ENCODE assay signal across 24 cellular contexts in genomic region chr6:1602356-1602713, GRCh38. TPM values are rescaled to one million over a fixed set of nuclear protein-coding genes. Genes with fewer than 3 reads are reported as not detected.
DNase-seq lines count a peak whose midpoint lies in the region; ATAC-seq and TF ChIP-seq lines count a peak whose summit lies in the region.
"Had no signal": no experiment of that assay in that cellular context is flagged by ENCODE, and none has a peak within 500 bp of the region (broad histone marks: within the 10 kb centered on the region; RNA-seq: fewer than 3 reads in every experiment).

No MANE protein-coding gene starts in this region.

- H3K36me3 Mint-ChIP-seq in type B pancreatic cell: no peaks in the 10 kb centered on the region
- H3K36me3 Mint-ChIP-seq: CD8-positive, alpha-beta memory T cell had no signal

- H2AFZ ChIP-seq in SK-N-SH (ENCODE audit: low read depth): no peak overlapping the region
- H2AFZ ChIP-seq: GM23338 had no signal

- H3K9ac ChIP-seq in SK-N-SH: no peak overlapping the region
- H3K9ac ChIP-seq: BLaER1 treated with 17β-estradiol and CSF1 and Interleukin-3, amounts not matched to agents 10 nM and 100 nM had no signal

- H4K20me1 ChIP-seq in SK-N-SH (ENCODE audit: insufficient read depth): no peaks in the 10 kb centered on the region

- no peaks in the 10 kb centered on the region for H3K9me3 ChIP-seq in SK-N-SH
- H3K9me3 ChIP-seq: BE2C; BLaER1 treated with 17β-estradiol and CSF1 and Interleukin-3, amounts not matched to agents 10 nM and 100 nM had no signal

- POLR2A ChIA-PET in SK-N-SH (lab: Yijun Ruan, JAX): no interaction called here

- H3K27ac ChIP-seq in SK-N-SH (ENCODE audit: low read depth in 2 of 2, low read length in 1 of 2): no peak overlapping the region
- peak overlapping the region; percentile 18 for H3K27ac ChIP-seq in layer of hippocampus (ENCODE audit: low read depth, low read length)
- H3K27ac ChIP-seq: 22Rv1; BLaER1 treated with 17β-estradiol and CSF1 and Interleukin-3, amounts not matched to agents 10 nM and 100 nM had no signal

- H3K27me3 ChIP-seq in SK-N-SH (ENCODE audit: insufficient read depth): no peaks in the 10 kb centered on the region
- peaks cover 33% of the 10 kb centered on the region for H3K27me3 ChIP-seq in layer of hippocampus (ENCODE audit: control insufficient read depth, insufficient read depth, low read length)

- TF ChIP-seq EP300 in SK-N-SH (IDR thresholded peaks at IDR 0.05; ENCODE audit: borderline replicate concordance in 1 of 2, low read depth in 1 of 2, low read length in 1 of 2): no peak

- H3K4me2 ChIP-seq in SK-N-SH: no peak overlapping the region
- H3K4me2 ChIP-seq: BLaER1 treated with 17β-estradiol and CSF1 and Interleukin-3, amounts not matched to agents 10 nM and 100 nM; GM23338 had no signal

- H3K9me3 Mint-ChIP-seq in type B pancreatic cell: no peaks in the 10 kb centered on the region
- H3K9me3 Mint-ChIP-seq: CD4-positive, alpha-beta T cell; H9; HFFc6 had no signal

- TF ChIP-seq CTCF in SK-N-SH (IDR thresholded peaks at IDR 0.05) (no peak), type B pancreatic cell (conservative IDR thresholded peaks at IDR 0.05) (no peak)

- H3K79me2 ChIP-seq in SK-N-SH (ENCODE audit: insufficient read depth): no peaks in the 10 kb centered on the region

- no peak overlapping the region for H3K4me3 ChIP-seq in SK-N-SH (ENCODE audit: low read depth in 2 of 2, low read length in 1 of 2)
- H3K4me3 ChIP-seq: BLaER1 treated with 17β-estradiol and CSF1 and Interleukin-3, amounts not matched to agents 10 nM and 100 nM; GM12878; GM23338 had no signal

- H3K9me2 ChIP-seq in SK-N-SH: no peaks in the 10 kb centered on the region

- H3K36me3 ChIP-seq in SK-N-SH (replicated peaks in 1 of 2; ENCODE audit: control insufficient read depth in 1 of 2, insufficient read depth in 2 of 2, low read length in 1 of 2): no peaks in the 10 kb centered on the region
- H3K36me3 ChIP-seq: BE2C; BLaER1 treated with 17β-estradiol and CSF1 and Interleukin-3, amounts not matched to agents 10 nM and 100 nM had no signal

- ATAC-seq in SK-N-SH treated with all-trans-retinoic acid at 6 μM for 48 hours (no peak), GM18858 (IDR thresholded peaks at IDR 0.05; ENCODE audit: unreplicated experiment) (no peak), sciatic nerve (no peak), HG03521 (IDR thresholded peaks at IDR 0.05; ENCODE audit: unreplicated experiment) (no peak)
- ATAC-seq: GM12878, GM23338, HCT116 had no signal

- no peak overlapping the region for H3K27ac Mint-ChIP-seq in type B pancreatic cell
- H3K27ac Mint-ChIP-seq: CD14-positive monocyte; CD4-positive, alpha-beta T cell; CD8-positive, alpha-beta memory T cell; GM23338; H9; HFFc6 had no signal

- peaks cover 0 to 6% of the 10 kb centered on the region in 2 experiments; a peak in 1 of 4 replicates for H3K4me1 ChIP-seq in SK-N-SH (ENCODE audit: control insufficient read depth in 1 of 2, insufficient read depth in 2 of 2, low read depth in 1 of 2, low read length in 1 of 2)

- 73% methylated on average over 2 of the region's 5 CpGs for WGBS in SK-N-SH (ENCODE audit: low lambda C conversion rate)

- H3K27me3 Mint-ChIP-seq in type B pancreatic cell: peaks cover 78% of the 10 kb centered on the region

- CTCF ChIA-PET in SK-N-SH (lab: Yijun Ruan, JAX): interaction anchor here (1.1 to 3.4 kb wide), 5 partner anchors 13 to 752 kb away, joined by 3 to 28 read pairs (median 7); no protein-coding TSS in a partner anchor

- H3K4me1 Mint-ChIP-seq in type B pancreatic cell (ENCODE audit: unreplicated experiment): peaks cover 29% of the 10 kb centered on the region

- H3K4me3 Mint-ChIP-seq in type B pancreatic cell: peak overlapping the region; percentile 20
- H3K4me3 Mint-ChIP-seq: CD4-positive, alpha-beta T cell; GM23338; H9; HFFc6 had no signal

- intact Hi-C loops in posterior vena cava (cut with DNase I): loop anchor here (5.0 to 10.0 kb wide), 5 partner anchors 500 to 1032 kb away; no protein-coding TSS in a partner anchor
- intact Hi-C loops in sciatic nerve (cut with DNase I): loop anchor here (5.0 kb wide), 4 partner anchors 505 to 1035 kb away; no protein-coding TSS in a partner anchor

- no peaks in the 10 kb centered on the region for H3F3A ChIP-seq in SK-N-SH (replicated peaks; ENCODE audit: insufficient read depth)

- DNase-seq in SK-N-SH (peak; percentile 12), posterior vena cava (ENCODE audit: low spot score) (peak; percentile 44), type B pancreatic cell (ENCODE audit: extremely low spot score, unreplicated experiment) (no peak), sciatic nerve (ENCODE audit: low spot score) (no peak)
- DNase-seq: AML-193; BE2C; CD4-positive, alpha-beta T cell; CD8-positive, alpha-beta memory T cell; DMS 273 treated with DMSO at 0.1 percent for 48 hours; DMS79; EL; GDM1; H9; HFFc6 had no signal

- no peak for TF ChIP-seq RAD21 in SK-N-SH (IDR thresholded peaks at IDR 0.05; ENCODE audit: low read length)

TF ChIP-seq in SK-N-SH, 30 proteins besides CTCF, POLR2A, EP300 and RAD21:
- no peak for TF ChIP-seq RFX5 (IDR thresholded peaks at IDR 0.05; ENCODE audit: low read length)
TF ChIP-seq in SK-N-SH: peak in this region for 0.

TF ChIP-seq in SK-N-SH treated with all-trans-retinoic acid at 6 μM for 48 hours, 23 proteins besides CTCF, POLR2A, EP300 and RAD21:
- TF ChIP-seq GLIS3 (CRISPR knock-in tag; IDR thresholded peaks at IDR 0.05) (no peak), OSR1 (CRISPR knock-in tag; IDR thresholded peaks at IDR 0.05) (no peak), TSHZ2 (CRISPR knock-in tag; IDR thresholded peaks at IDR 0.05) (no peak), ZFP30 (CRISPR knock-in tag; IDR thresholded peaks at IDR 0.05) (no peak), ARNTL (CRISPR knock-in tag; IDR thresholded peaks at IDR 0.05; ENCODE audit: borderline replicate concordance, low read depth) (no peak), ZNF565 (CRISPR knock-in tag; conservative IDR thresholded peaks at IDR 0.05; ENCODE audit: low read depth) (no peak), ESRRG (CRISPR knock-in tag; IDR thresholded peaks at IDR 0.05) (no peak), ZC3H10 (CRISPR knock-in tag; IDR thresholded peaks at IDR 0.05) (no peak), ZFP3 (CRISPR knock-in tag; IDR thresholded peaks at IDR 0.05) (no peak), TOX (CRISPR knock-in tag; IDR thresholded peaks at IDR 0.05; ENCODE audit: borderline replicate concordance) (no peak), CSDC2 (CRISPR knock-in tag; IDR thresholded peaks at IDR 0.05) (no peak), SNAI2 (CRISPR knock-in tag; IDR thresholded peaks at IDR 0.05) (no peak), ZNF70 (CRISPR knock-in tag; IDR thresholded peaks at IDR 0.05) (no peak), RARB (CRISPR knock-in tag; IDR thresholded peaks at IDR 0.05) (no peak), ISL1 (CRISPR knock-in tag; IDR thresholded peaks at IDR 0.05) (no peak), CSRNP3 (CRISPR knock-in tag; IDR thresholded peaks at IDR 0.05) (no peak), TCF4 (CRISPR knock-in tag; IDR thresholded peaks at IDR 0.05; ENCODE audit: borderline replicate concordance) (no peak), ZNF8 (CRISPR knock-in tag; IDR thresholded peaks at IDR 0.05) (no peak)
TF ChIP-seq in SK-N-SH treated with all-trans-retinoic acid at 6 μM for 48 hours: peak in this region for 0.

RNA-seq across cellular contexts. Expression of gene FOXC1, which starts 7.4 kb away (rescaled TPM):
- polyA plus RNA-seq in SK-N-SH (2012; rRNA removed): 3.6 and 4.3 TPM in 2 replicates
- 4.3 TPM in 2 replicates for polyA plus RNA-seq in SK-N-SH (2012; cell fraction: cytosol; rRNA removed)
- polyA plus RNA-seq in SK-N-SH (2012; cell fraction: nucleus; rRNA removed): 5.0 and 5.6 TPM in 2 replicates
- 10 to 100 TPM; 27.6 to 33.5 TPM for total RNA-seq in posterior vena cava
- total RNA-seq in type B pancreatic cell (ENCODE audit: low replicate concordance): 20.8 and 53.5 TPM in 2 replicates
- total RNA-seq in sciatic nerve: 61.8 TPM
- total RNA-seq: CD4-positive, alpha-beta T cell; CD8-positive, alpha-beta memory T cell; H9 had no signal
- polyA plus RNA-seq: CD14-positive monocyte; CD8-positive, alpha-beta memory T cell had no signal

Comparison
In these comparisons a context has a peak if more than half of its experiments do, and no peak if none do; other contexts are left out.
1. DNase-seq: peak in SK-N-SH (single experiment) and posterior vena cava (single experiment); none in type B pancreatic cell (single experiment) and sciatic nerve (single experiment).